ENCODE assay signal across 9 cellular contexts in the genomic region with DNA sequence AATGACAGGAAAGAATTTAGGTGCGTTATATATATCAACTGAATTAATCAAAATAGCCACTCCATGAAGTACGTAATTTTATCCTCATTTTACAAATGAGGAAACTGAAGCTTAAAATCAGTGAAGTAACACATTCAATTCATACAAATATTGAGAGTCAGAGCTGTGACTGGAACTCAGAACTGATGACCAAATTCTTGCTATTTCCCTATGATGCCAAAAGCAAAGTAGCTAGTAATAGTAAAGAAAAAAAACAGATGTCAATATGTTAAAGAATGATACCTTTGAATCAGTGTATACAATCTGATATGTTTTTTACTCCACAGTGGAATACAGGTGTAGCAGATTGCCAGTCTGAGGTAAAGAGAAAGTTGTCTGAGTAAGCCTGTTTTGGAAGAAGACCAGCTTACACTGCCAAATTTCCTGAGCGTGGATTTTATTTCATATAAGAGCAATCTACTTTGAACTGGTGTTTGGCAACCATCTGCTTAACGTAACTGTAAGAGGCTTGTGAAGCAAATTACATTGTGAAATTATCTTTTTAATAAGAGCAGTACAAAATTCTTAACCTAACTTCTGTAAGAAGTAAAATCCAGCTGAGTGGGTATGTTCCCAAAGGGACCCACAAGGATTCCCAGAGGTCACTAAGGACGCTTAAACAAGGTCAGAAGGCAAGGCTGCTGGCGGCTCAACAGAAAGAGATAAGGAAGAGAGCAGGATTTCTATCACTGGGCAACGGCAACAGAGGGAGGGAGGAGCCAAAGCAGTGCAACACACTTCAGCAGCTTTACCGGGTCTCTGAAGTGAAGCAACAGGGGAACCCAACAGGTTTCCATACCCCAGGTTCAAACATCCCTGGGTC.
DNase-seq lines count a peak whose midpoint lies in the region; ATAC-seq and TF ChIP-seq lines count a peak whose summit lies in the region.
"Had no signal": no experiment of that assay in that cellular context is flagged by ENCODE, and none has a peak within 500 bp of the region (broad histone marks: within the 10 kb centered on the region; RNA-seq: fewer than 3 reads in every experiment).

No MANE protein-coding gene starts in this region.

- H3K27ac ChIP-seq in spleen, result peak overlapping the region in 5 of 8 donors; percentile 17 to 51 (median 39)

- H3K9me3 ChIP-seq in T-helper 17 cell (ENCODE audit: control insufficient read depth, low read length, poor library complexity, severe bottlenecking), result no peaks in the 10 kb centered on the region
- no peaks in the 10 kb centered on the region for H3K9me3 ChIP-seq in spleen

- no peaks in the 10 kb centered on the region for H3K36me3 Mint-ChIP-seq in T-helper 17 cell (ENCODE audit: low read depth)

- H3K4me1 Mint-ChIP-seq in T-helper 17 cell, result peaks cover 11% of the 10 kb centered on the region

- peak overlapping the region in 1 of 8 donors; percentile 30 for H3K4me3 ChIP-seq in spleen

- peak overlapping the region; percentile 75 for H3K4me3 Mint-ChIP-seq in T-helper 17 cell
- H3K4me3 Mint-ChIP-seq: T-helper 1 cell treated with Interleukin-12 subunit alpha and Interleukin-12 subunit beta and Interleukin-4 antibody, amounts not matched to agents 30 μg/mL and 1 μg/mL, for 36 hours had no signal

- no peak for TF ChIP-seq CTCF in spleen (IDR thresholded peaks at IDR 0.05 in 8 of 11, conservative IDR thresholded peaks at IDR 0.05 in 3 of 11)

- DNase-seq in NCI-H146 (lab: John Stamatoyannopoulos, UW) (peak; percentile 1), NCI-H146 treated with DMSO at 0.1 percent for 48 hours (lab: John Stamatoyannopoulos, UW; ENCODE audit: unreplicated experiment) (no peak), T-helper 17 cell (no peak), Right ventricle myocardium superior (peak; percentile 51), spleen (peak; percentile 59), hepatic stellate cell (ENCODE audit: low spot score) (no peak)
- DNase-seq in stimulated activated CD4-positive, alpha-beta T cell treated with anti-CD3 and anti-CD28 coated beads, Interleukin-2, amount 100 ng/mL, for 24 hours, result no peak

- 28 to 37% (median 32%) methylated on average over 8 of the region's 8 CpGs for WGBS in spleen, 5 donors

- no peak for TF ChIP-seq POLR2A in spleen (IDR thresholded peaks at IDR 0.05)

- peak; percentile 43 for ATAC-seq in HG03103 (IDR thresholded peaks at IDR 0.05; ENCODE audit: low read depth, unreplicated experiment)
- ATAC-seq in T-helper 17 cell, result peak; percentile 45
- ATAC-seq in Right ventricle myocardium superior (ENCODE audit: poor library complexity), result peak; percentile 91

- intact Hi-C loops in Right ventricle myocardium superior (cut with DNase I), result no loop called here
- intact Hi-C loops in spleen (cut with DNase I; ENCODE audit: low total_unique reads), result no loop called here

- no peaks in the 10 kb centered on the region for H3K27me3 Mint-ChIP-seq in T-helper 17 cell

- no peak overlapping the region for H3K27ac Mint-ChIP-seq in T-helper 17 cell
- H3K27ac Mint-ChIP-seq: T-helper 1 cell treated with Interleukin-12 subunit alpha and Interleukin-12 subunit beta and Interleukin-4 antibody, amounts not matched to agents 30 μg/mL and 1 μg/mL, for 36 hours had no signal

- peaks cover 5 to 36% (median 13%) of the 10 kb centered on the region in 6 donors for H3K4me1 ChIP-seq in spleen

- no peaks in the 10 kb centered on the region for H3K27me3 ChIP-seq in spleen (replicated peaks in 1 of 7)

- no peaks in the 10 kb centered on the region for H3K36me3 ChIP-seq in spleen

Comparison
In these comparisons a context has a peak if more than half of its experiments do, and no peak if none do; other contexts are left out.
1. DNase-seq: peak in NCI-H146 (single experiment), Right ventricle myocardium superior (single experiment) and spleen (single experiment); none in NCI-H146 treated with DMSO at 0.1 percent for 48 hours (single experiment), T-helper 17 cell (0 of 3), hepatic stellate cell (single experiment) and stimulated activated CD4-positive, alpha-beta T cell treated with anti-CD3 and anti-CD28 coated beads, Interleukin-2, amount 100 ng/mL, for 24 hours (0 of 2).
2. Peak in every context shown above with its lines, with median percentiles within 50 percentile points of each other: ATAC-seq.